ENCODE assay signal across 8 cellular contexts in genomic region chr1:168082008-168082876, GRCh38. TPM values are rescaled to one million over a fixed set of nuclear protein-coding genes. Genes with fewer than 3 reads are reported as not detected.
DNase-seq lines count a peak whose midpoint lies in the region; ATAC-seq and TF ChIP-seq lines count a peak whose summit lies in the region.

No MANE protein-coding gene starts in this region.

- peaks cover 0 to 3% (median 0%) of the 10 kb centered on the region in 5 donors for H3K27me3 Mint-ChIP-seq in naive thymus-derived CD8-positive, alpha-beta T cell
- H3K27me3 Mint-ChIP-seq in stimulated activated naive B cell treated with anti-CD40 and anti-IgM and Interleukin-4, amounts not matched to agents 10 μg/mL and 1 μg/mL and 100 μg/mL, for 72 hours, result no peaks in the 10 kb centered on the region

- H2AFZ ChIP-seq in OCI-LY3 (ENCODE audit: low read depth, low read length), result no peak overlapping the region

- no peak overlapping the region for H3K4me3 Mint-ChIP-seq in naive thymus-derived CD8-positive, alpha-beta T cell
- H3K4me3 Mint-ChIP-seq in stimulated activated naive B cell treated with anti-CD40 and anti-IgM and Interleukin-4, amounts not matched to agents 10 μg/mL and 1 μg/mL and 100 μg/mL, for 72 hours, result no peak overlapping the region

- H3K79me2 ChIP-seq in DOHH2 (ENCODE audit: control insufficient read depth, low read length) (no peaks in the 10 kb centered on the region), OCI-LY3 (ENCODE audit: low read length) (no peaks in the 10 kb centered on the region)

- H4K20me1 ChIP-seq in DOHH2 (ENCODE audit: control insufficient read depth, insufficient read depth, low read depth, low read length) (no peaks in the 10 kb centered on the region), OCI-LY3 (ENCODE audit: insufficient read depth, low read length) (no peaks in the 10 kb centered on the region)

- no peak overlapping the region for H3K9ac ChIP-seq in OCI-LY3 (ENCODE audit: low read length)

- H3K4me3 ChIP-seq in DOHH2 (ENCODE audit: low read length), result no peak overlapping the region
- H3K4me3 ChIP-seq in Jurkat, Clone E6-1 (ENCODE audit: low read length), result no peak overlapping the region
- no peak overlapping the region for H3K4me3 ChIP-seq in OCI-LY3 (ENCODE audit: low read length)

- no peaks in the 10 kb centered on the region for H3K36me3 ChIP-seq in DOHH2 (ENCODE audit: control insufficient read depth, low read length)
- H3K36me3 ChIP-seq in OCI-LY3 (replicated peaks; ENCODE audit: low read depth, low read length), result peaks cover 4% of the 10 kb centered on the region

- H3K4me1 Mint-ChIP-seq in naive thymus-derived CD8-positive, alpha-beta T cell, result peaks cover 0 to 4% (median 3%) of the 10 kb centered on the region in 4 donors
- H3K4me1 Mint-ChIP-seq in stimulated activated naive B cell treated with anti-CD40 and anti-IgM and Interleukin-4, amounts not matched to agents 10 μg/mL and 1 μg/mL and 100 μg/mL, for 72 hours, result peaks cover 4 to 11% of the 10 kb centered on the region in 2 donors

- no peaks in the 10 kb centered on the region for H3K9me2 ChIP-seq in DOHH2 (replicated peaks; ENCODE audit: control insufficient read depth, low read length)

- H3K27me3 ChIP-seq in DOHH2 (ENCODE audit: control insufficient read depth, low read length) (no peaks in the 10 kb centered on the region), OCI-LY3 (ENCODE audit: low read depth, low read length) (no peaks in the 10 kb centered on the region)

- no peaks in the 10 kb centered on the region for H3K36me3 Mint-ChIP-seq in naive thymus-derived CD8-positive, alpha-beta T cell
- H3K36me3 Mint-ChIP-seq in stimulated activated naive B cell treated with anti-CD40 and anti-IgM and Interleukin-4, amounts not matched to agents 10 μg/mL and 1 μg/mL and 100 μg/mL, for 72 hours, result peaks cover 6 to 10% of the 10 kb centered on the region in 2 donors

- H3K27ac ChIP-seq in DOHH2 (ENCODE audit: low read depth, low read length), result no peak overlapping the region
- no peak overlapping the region for H3K27ac ChIP-seq in OCI-LY3 (ENCODE audit: low read length)
- H3K27ac ChIP-seq in epithelial cell of prostate, result peak overlapping the region; percentile 78

- H3K27ac Mint-ChIP-seq in naive thymus-derived CD8-positive, alpha-beta T cell, result peak overlapping the region in 3 of 10 donors; percentile 23 to 59 (median 40)
- no peak overlapping the region for H3K27ac Mint-ChIP-seq in stimulated activated naive B cell treated with anti-CD40 and anti-IgM and Interleukin-4, amounts not matched to agents 10 μg/mL and 1 μg/mL and 100 μg/mL, for 72 hours

- no peaks in the 10 kb centered on the region for H3F3A ChIP-seq in DOHH2 (ENCODE audit: control insufficient read depth, insufficient read depth)

- H3K4me2 ChIP-seq in DOHH2 (ENCODE audit: low read length) (no peak overlapping the region), OCI-LY3 (ENCODE audit: low read length) (no peak overlapping the region)

- DNase-seq in Jurkat, Clone E6-1 (ENCODE audit: low read depth, low spot score), result peak; percentile 44
- peak; percentile 59 for DNase-seq in activated CD8-positive, alpha-beta memory T cell treated with anti-CD3 and anti-CD28 coated beads, Interleukin-2, amount 50 U/mL, for 4 hours
- no peak for DNase-seq in epithelial cell of prostate (ENCODE audit: low read depth, low spot score)
- DNase-seq in naive thymus-derived CD8-positive, alpha-beta T cell, result peak; percentile 17 to 78 (median 46)
- peak; percentile 50 for DNase-seq in stimulated activated naive B cell treated with anti-CD40 and anti-IgM and Interleukin-4, amounts not matched to agents 10 μg/mL and 1 μg/mL and 100 μg/mL, for 72 hours

- H3K9me3 Mint-ChIP-seq in naive thymus-derived CD8-positive, alpha-beta T cell, result no peaks in the 10 kb centered on the region
- no peaks in the 10 kb centered on the region for H3K9me3 Mint-ChIP-seq in stimulated activated naive B cell treated with anti-CD40 and anti-IgM and Interleukin-4, amounts not matched to agents 10 μg/mL and 1 μg/mL and 100 μg/mL, for 72 hours

- TF ChIP-seq CTCF in DOHH2 (IDR thresholded peaks at IDR 0.05; ENCODE audit: low read depth, low read length, poor library complexity, severe bottlenecking), result peak; percentile 89
- TF ChIP-seq CTCF in OCI-LY3 (IDR thresholded peaks at IDR 0.05; ENCODE audit: low read depth, low read length), result peak; percentile 94

- no peaks in the 10 kb centered on the region for H3K4me1 ChIP-seq in DOHH2 (ENCODE audit: control insufficient read depth, low read length)
- peaks cover 3% of the 10 kb centered on the region; the same call in 1 of the 2 replicates for H3K4me1 ChIP-seq in OCI-LY3 (ENCODE audit: low read length)

- H3K9me3 ChIP-seq in DOHH2 (ENCODE audit: control insufficient read depth, insufficient read depth, low read length) (no peaks in the 10 kb centered on the region), OCI-LY3 (ENCODE audit: insufficient read depth, low read length) (no peaks in the 10 kb centered on the region)

- POLR2A ChIA-PET in naive thymus-derived CD8-positive, alpha-beta T cell (lab: Charles Lee), result no interaction called here

- peak; percentile 93 for ATAC-seq in GM21723 (IDR thresholded peaks at IDR 0.05; ENCODE audit: unreplicated experiment)
- peak; percentile 87 to 91 for ATAC-seq in naive thymus-derived CD8-positive, alpha-beta T cell
- ATAC-seq in stimulated activated naive B cell treated with anti-CD40 and anti-IgM and Interleukin-4, amounts not matched to agents 10 μg/mL and 1 μg/mL and 100 μg/mL, for 72 hours (replicated peaks), result peak; percentile 84 to 85

RNA-seq across cellular contexts. Expression of gene GPR161, which starts 54.5 kb away (rescaled TPM):
- polyA plus RNA-seq in Jurkat, Clone E6-1 (2012; ENCODE audit: insufficient read depth, insufficient read length), result 7.8 TPM
- under 1 TPM in 1 of 2 experiments, not detected in 1; 0.26 TPM for total RNA-seq in naive thymus-derived CD8-positive, alpha-beta T cell
- polyA plus RNA-seq in naive thymus-derived CD8-positive, alpha-beta T cell, result not detected
